ENCODE assay signal across 18 cellular contexts in the genomic region with DNA sequence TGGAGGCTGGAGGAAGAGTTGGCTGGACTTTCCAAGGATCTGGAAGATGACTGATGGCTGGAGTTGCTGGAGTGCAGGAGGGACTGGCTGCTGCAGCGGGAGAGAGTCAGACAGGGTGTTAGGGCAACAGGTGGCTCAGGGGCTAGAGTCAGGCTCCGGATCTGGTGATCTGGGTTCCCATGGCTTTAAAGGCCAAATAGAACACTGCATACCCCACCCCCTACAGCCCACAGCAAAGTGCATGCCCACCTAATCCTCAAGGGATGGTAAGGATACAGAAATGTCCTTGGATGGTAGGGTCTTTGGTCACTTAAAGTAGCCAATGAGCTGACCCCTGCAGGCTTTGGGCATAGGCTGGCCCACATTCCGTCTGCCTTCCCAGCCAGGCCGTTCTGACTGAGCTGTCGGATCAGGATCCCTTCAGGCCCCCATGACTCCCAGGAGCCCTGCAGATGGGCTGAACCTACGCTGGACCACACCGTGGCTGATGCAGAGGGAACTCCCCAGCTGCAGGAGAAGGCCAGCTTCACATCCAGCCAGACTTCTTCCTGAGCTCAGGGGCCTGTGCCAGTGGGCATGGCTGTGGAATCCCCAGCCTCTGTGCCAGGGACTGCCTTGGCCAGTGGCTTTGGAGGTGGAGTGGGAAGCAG. TPM values are rescaled to one million over a fixed set of nuclear protein-coding genes. Genes with fewer than 3 reads are reported as not detected.
DNase-seq lines count a peak whose midpoint lies in the region; ATAC-seq and TF ChIP-seq lines count a peak whose summit lies in the region.
"Had no signal": no experiment of that assay in that cellular context is flagged by ENCODE, and none has a peak within 500 bp of the region (broad histone marks: within the 10 kb centered on the region; RNA-seq: fewer than 3 reads in every experiment).

No MANE protein-coding gene starts in this region.

- peaks cover 83% of the 10 kb centered on the region for H3K4me1 ChIP-seq in CD4-positive, alpha-beta memory T cell (ENCODE audit: insufficient read depth, low read length)
- H3K4me1 ChIP-seq in esophagus (ENCODE audit: control insufficient read depth in 2 of 2, insufficient read depth in 2 of 2, low read length in 1 of 2): peaks cover 5 to 31% of the 10 kb centered on the region in 2 donors
- H3K4me1 ChIP-seq in psoas muscle: no peaks in the 10 kb centered on the region
- H3K4me1 ChIP-seq: ascending aorta had no signal

- H3K4me3 Mint-ChIP-seq in CD4-positive, alpha-beta memory T cell: no peak overlapping the region
- H3K4me3 Mint-ChIP-seq: neural progenitor cell had no signal

- no peaks in the 10 kb centered on the region for H3K27me3 Mint-ChIP-seq in CD4-positive, alpha-beta memory T cell

- H3K36me3 Mint-ChIP-seq in CD4-positive, alpha-beta memory T cell: no peaks in the 10 kb centered on the region
- H3K36me3 Mint-ChIP-seq: neural progenitor cell had no signal

- intact Hi-C loops in CD4-positive, alpha-beta memory T cell (cut with micrococcal nuclease): no loop called here
- intact Hi-C loops in psoas muscle (cut with DNase I): no loop called here

- H3K4me3 ChIP-seq in CD4-positive, alpha-beta memory T cell (ENCODE audit: low read length in 2 of 2): no peak overlapping the region
- no peak overlapping the region for H3K4me3 ChIP-seq in esophagus (ENCODE audit: low read depth in 1 of 2, low read length in 2 of 2)
- H3K4me3 ChIP-seq in psoas muscle: no peak overlapping the region
- H3K4me3 ChIP-seq: ascending aorta, neural progenitor cell had no signal

- peaks cover 31 to 87% (median 64%) of the 10 kb centered on the region in 4 donors for H3K4me1 Mint-ChIP-seq in CD4-positive, alpha-beta memory T cell

- H3K27ac Mint-ChIP-seq in CD4-positive, alpha-beta memory T cell: peak overlapping the region in 5 of 7 donors; percentile 64 to 85 (median 74)

- H3K9me3 Mint-ChIP-seq in CD4-positive, alpha-beta memory T cell: no peaks in the 10 kb centered on the region
- H3K9me3 Mint-ChIP-seq: neural progenitor cell had no signal

- H3K36me3 ChIP-seq in CD4-positive, alpha-beta memory T cell (ENCODE audit: insufficient read depth, low read length): no peaks in the 10 kb centered on the region
- H3K36me3 ChIP-seq in esophagus (ENCODE audit: control insufficient read depth in 2 of 2, insufficient read depth in 2 of 2, low read length in 1 of 2) (peaks cover 0 to 20% of the 10 kb centered on the region in 2 donors), psoas muscle (ENCODE audit: insufficient read depth in 1 of 2, low read depth in 1 of 2) (no peaks in the 10 kb centered on the region)
- H3K36me3 ChIP-seq: ascending aorta, neural progenitor cell had no signal

- POLR2A ChIA-PET in CD4-positive, alpha-beta memory T cell (lab: Charles Lee; ENCODE audit: partially characterized antibody): interaction anchor here (1.1 kb wide), 1 partner anchor 46 kb away, joined by 3 read pairs; no protein-coding TSS in a partner anchor

- no peaks in the 10 kb centered on the region for H3K27me3 ChIP-seq in CD4-positive, alpha-beta memory T cell (ENCODE audit: insufficient read depth, low read length)
- H3K27me3 ChIP-seq in esophagus (ENCODE audit: control insufficient read depth in 1 of 2, insufficient read depth in 2 of 2, low read length in 2 of 2) (no peaks in the 10 kb centered on the region), psoas muscle (ENCODE audit: insufficient read depth in 3 of 3, low read length in 2 of 3) (no peaks in the 10 kb centered on the region)
- H3K27me3 ChIP-seq: ascending aorta, neural progenitor cell had no signal

- CTCF ChIA-PET in CD4-positive, alpha-beta memory T cell (lab: Charles Lee; ENCODE audit: partially characterized antibody): interaction anchor here (1.4 to 10.1 kb wide), 2 partner anchors 11 to 44 kb away, joined by 4 to 91 read pairs; no protein-coding TSS in a partner anchor

- no peaks in the 10 kb centered on the region for H3K9me3 ChIP-seq in CD4-positive, alpha-beta memory T cell (ENCODE audit: control insufficient read depth in 1 of 2, low read length in 2 of 2)
- H3K9me3 ChIP-seq in esophagus (ENCODE audit: control insufficient read depth in 2 of 2, insufficient read depth in 1 of 2, low read depth in 1 of 2, low read length in 1 of 2) (no peaks in the 10 kb centered on the region), psoas muscle (no peaks in the 10 kb centered on the region)
- H3K9me3 ChIP-seq: ascending aorta had no signal

- no peak for TF ChIP-seq CTCF in psoas muscle (IDR thresholded peaks at IDR 0.05)

- WGBS in esophagus, 2 donors: 68 to 76% methylated on average over 7 of the region's 7 CpGs
- WGBS in psoas muscle, 3 donors: 32 to 55% (median 36%) methylated on average over 7 of the region's 7 CpGs

- no peak overlapping the region for H3K27ac ChIP-seq in CD4-positive, alpha-beta memory T cell (ENCODE audit: low read depth, low read length)
- peak overlapping the region; percentile 66 to 89 for H3K27ac ChIP-seq in esophagus (ENCODE audit: low read depth in 2 of 2, low read length in 1 of 2)
- no peak overlapping the region for H3K27ac ChIP-seq in psoas muscle
- H3K27ac ChIP-seq: neural progenitor cell, VCaP had no signal

- no peak for DNase-seq in CD4-positive, alpha-beta memory T cell
- DNase-seq in NCI-H226: peak; percentile 4
- DNase-seq in psoas muscle: peak in 1 of 2 donors; percentile 57
- no peak for DNase-seq in inferior parietal cortex (ENCODE audit: extremely low spot score)
- no peak for DNase-seq in germinal center (ENCODE audit: low spot score)
- DNase-seq: AML-193, dermis blood vessel endothelial cell, DMS 273 treated with DMSO at 0.1 percent for 48 hours, left ventricle myocardium superior, NCI-H1092 treated with DMSO at 0.1 percent for 48 hours, NCI-H2171 treated with DMSO at 0.1 percent for 48 hours had no signal

- ATAC-seq in psoas muscle (peak; percentile 39 to 53 (median 42)), GM21381 (IDR thresholded peaks at IDR 0.05; ENCODE audit: unreplicated experiment) (no peak), GM21723 (IDR thresholded peaks at IDR 0.05; ENCODE audit: unreplicated experiment) (no peak)
- ATAC-seq: left ventricle myocardium superior had no signal

RNA-seq across cellular contexts. Expression of a gene that starts 13.9 kb away (rescaled TPM):
- 1 to 10 TPM in 1 of 2 experiments, under 1 TPM in 1; 0.25 to 1.8 TPM for total RNA-seq in CD4-positive, alpha-beta memory T cell
- polyA plus RNA-seq in CD4-positive, alpha-beta memory T cell: under 1 TPM; 0.18 to 0.33 TPM
- polyA plus RNA-seq in esophagus (10 to 100 TPM; 25.4 to 74.8 TPM), psoas muscle (under 1 TPM in 1 of 3 donors, not detected in 2; 0.04 TPM)
- under 1 TPM in 1 of 4 donors, not detected in 3; 0.06 TPM for total RNA-seq in psoas muscle
- total RNA-seq: ascending aorta, dermis blood vessel endothelial cell, fibroblast of villous mesenchyme, left ventricle myocardium superior had no signal

RNA-seq across cellular contexts. Expression of a gene that starts 44.2 kb away (rescaled TPM):
- 1 to 10 TPM; 5.3 to 5.8 TPM for total RNA-seq in CD4-positive, alpha-beta memory T cell
- 1 to 10 TPM; 3.3 to 6.1 TPM for polyA plus RNA-seq in CD4-positive, alpha-beta memory T cell
- 10 to 100 TPM; 34.1 to 80.6 TPM for polyA plus RNA-seq in esophagus
- total RNA-seq in psoas muscle: 100 to 1,000 TPM in 2 of 4 donors, 10 to 100 TPM in 2; 64.8 to 106 (median 87.9) TPM
- 10 to 100 TPM; 44.2 to 65.1 (median 49.0) TPM for polyA plus RNA-seq in psoas muscle

Comparison
In these comparisons a context has a peak if more than half of its experiments do, and no peak if none do; other contexts are left out.
1. H3K27ac ChIP-seq: peak in esophagus (2 of 2); none in CD4-positive, alpha-beta memory T cell (single experiment) and psoas muscle (single experiment).
2. ATAC-seq: peak in psoas muscle (4 of 4); none in GM21381 (single experiment) and GM21723 (single experiment).
3. RNA of a gene that starts 13.9 kb away (polyA plus RNA-seq): 25.4 to 74.8 TPM in esophagus; 0.18 to 0.33 TPM in CD4-positive, alpha-beta memory T cell and 0.04 TPM in psoas muscle; every median in the first group is over 10 times any median in the second.
4. RNA of a gene that starts 44.2 kb away (polyA plus RNA-seq): 34.1 to 80.6 TPM in esophagus and 44.2 to 65.1 TPM in psoas muscle; 3.3 to 6.1 TPM in CD4-positive, alpha-beta memory T cell; every median in the first group is over 4 times any median in the second.